ENCODE assay signal across 8 cellular contexts in the genomic region with DNA sequence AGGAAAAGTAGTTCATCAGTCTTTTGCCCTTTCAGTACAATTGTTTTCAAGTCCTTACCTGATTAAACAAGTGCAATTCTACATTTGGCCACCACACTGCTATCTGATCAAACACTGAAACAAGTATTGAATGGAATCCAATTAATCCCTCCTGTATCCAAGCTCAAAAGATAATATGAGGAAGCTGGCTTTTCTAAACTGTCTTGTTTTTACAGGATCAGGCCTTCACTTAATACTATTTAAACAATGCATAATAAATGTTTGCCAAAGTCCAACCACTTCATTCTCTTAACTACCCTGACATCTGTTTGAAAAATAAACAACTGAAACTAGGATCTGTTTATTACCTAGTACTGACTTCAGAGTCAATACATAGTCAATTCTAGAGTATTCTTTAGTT.
DNase-seq lines count a peak whose midpoint lies in the region; ATAC-seq and TF ChIP-seq lines count a peak whose summit lies in the region.

No MANE protein-coding gene starts in this region.

- ATAC-seq in left colon = peak; percentile 90
- no peak for ATAC-seq in HG03039 (IDR thresholded peaks at IDR 0.05; ENCODE audit: unreplicated experiment)
- ATAC-seq in HG02884 (IDR thresholded peaks at IDR 0.05; ENCODE audit: unreplicated experiment) = no peak

- DNase-seq in AG09319 (ENCODE audit: extremely low read depth, low read depth) (no peak), M059J (ENCODE audit: low read depth) (peak; percentile 20), astrocyte of the cerebellum (ENCODE audit: low read depth) (peak; percentile 23), left colon (no peak), HK-2 (ENCODE audit: unreplicated experiment) (no peak)
- DNase-seq in activated CD4-positive, alpha-beta T cell treated with anti-CD3 and anti-CD28 coated beads, Interleukin-2, amount 50 U/mL, for 4 hours = no peak

- in situ Hi-C loops in astrocyte of the cerebellum (cut with HindIII; ENCODE audit: low sequenced_read_pairs) = no loop called here

- TF ChIP-seq CTCF in AG09319 (IDR thresholded peaks at IDR 0.05; ENCODE audit: low read depth, low read length) (peak; percentile 13), astrocyte of the cerebellum (IDR thresholded peaks at IDR 0.05; ENCODE audit: low read depth, low read length, missing control alignments) (no peak)

- intact Hi-C loops in left colon (cut with DNase I, micrococcal nuclease) = no loop called here

- H3K4me3 ChIP-seq in astrocyte of the cerebellum (ENCODE audit: low read depth, low read length) = no peak overlapping the region

Comparison
In these comparisons a context has a peak if more than half of its experiments do, and no peak if none do; other contexts are left out.
1. DNase-seq: peak in M059J (single experiment) and astrocyte of the cerebellum (single experiment); none in AG09319 (single experiment), left colon (0 of 2), HK-2 (single experiment) and activated CD4-positive, alpha-beta T cell treated with anti-CD3 and anti-CD28 coated beads, Interleukin-2, amount 50 U/mL, for 4 hours (0 of 2).